Comparison of ENCODE assay signal across 1 cellular context in the genomic region with DNA sequence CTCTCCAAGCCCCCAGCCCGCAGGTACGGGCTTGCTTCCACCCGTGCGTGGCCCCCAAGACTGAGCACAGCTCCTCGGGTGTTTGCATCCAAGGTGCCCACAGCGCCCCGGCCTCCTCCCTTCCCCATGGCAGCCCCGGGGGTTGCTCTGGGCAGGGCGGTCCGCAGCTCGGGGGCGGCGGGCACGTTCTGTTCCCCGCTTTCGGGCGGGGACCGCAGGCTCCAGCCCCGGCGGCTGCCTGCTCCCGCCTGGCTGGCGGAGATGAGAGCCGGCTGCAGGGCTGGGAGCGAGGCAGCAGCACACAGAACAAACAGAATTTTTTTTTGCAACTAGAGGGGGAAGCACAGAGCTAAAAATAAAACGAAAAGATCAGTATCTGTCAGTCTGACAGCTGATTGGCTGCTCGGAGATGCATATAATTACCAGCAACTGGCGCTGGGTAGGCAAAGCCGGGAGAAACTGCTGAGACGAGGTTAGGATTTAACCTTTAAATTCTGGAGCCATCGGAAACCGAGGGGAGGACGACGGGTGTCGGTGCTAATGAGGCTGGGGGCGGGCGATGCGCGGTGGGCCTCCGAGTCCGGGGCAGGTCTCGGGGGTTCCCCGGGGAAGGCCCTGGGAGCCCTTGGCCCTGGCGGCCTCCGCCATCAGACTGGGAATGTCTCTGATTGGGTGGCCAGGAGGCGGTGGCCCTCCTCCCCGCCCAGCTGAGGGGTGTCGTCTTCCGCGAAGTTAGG.
TF ChIP-seq lines count a peak whose summit lies in the region.

No MANE protein-coding gene starts in this region.

TF ChIP-seq in K562, 482 proteins besides CTCF, POLR2A, EP300 and RAD21 (continued from another document and continues in another):
- TF ChIP-seq, protein P1, sequence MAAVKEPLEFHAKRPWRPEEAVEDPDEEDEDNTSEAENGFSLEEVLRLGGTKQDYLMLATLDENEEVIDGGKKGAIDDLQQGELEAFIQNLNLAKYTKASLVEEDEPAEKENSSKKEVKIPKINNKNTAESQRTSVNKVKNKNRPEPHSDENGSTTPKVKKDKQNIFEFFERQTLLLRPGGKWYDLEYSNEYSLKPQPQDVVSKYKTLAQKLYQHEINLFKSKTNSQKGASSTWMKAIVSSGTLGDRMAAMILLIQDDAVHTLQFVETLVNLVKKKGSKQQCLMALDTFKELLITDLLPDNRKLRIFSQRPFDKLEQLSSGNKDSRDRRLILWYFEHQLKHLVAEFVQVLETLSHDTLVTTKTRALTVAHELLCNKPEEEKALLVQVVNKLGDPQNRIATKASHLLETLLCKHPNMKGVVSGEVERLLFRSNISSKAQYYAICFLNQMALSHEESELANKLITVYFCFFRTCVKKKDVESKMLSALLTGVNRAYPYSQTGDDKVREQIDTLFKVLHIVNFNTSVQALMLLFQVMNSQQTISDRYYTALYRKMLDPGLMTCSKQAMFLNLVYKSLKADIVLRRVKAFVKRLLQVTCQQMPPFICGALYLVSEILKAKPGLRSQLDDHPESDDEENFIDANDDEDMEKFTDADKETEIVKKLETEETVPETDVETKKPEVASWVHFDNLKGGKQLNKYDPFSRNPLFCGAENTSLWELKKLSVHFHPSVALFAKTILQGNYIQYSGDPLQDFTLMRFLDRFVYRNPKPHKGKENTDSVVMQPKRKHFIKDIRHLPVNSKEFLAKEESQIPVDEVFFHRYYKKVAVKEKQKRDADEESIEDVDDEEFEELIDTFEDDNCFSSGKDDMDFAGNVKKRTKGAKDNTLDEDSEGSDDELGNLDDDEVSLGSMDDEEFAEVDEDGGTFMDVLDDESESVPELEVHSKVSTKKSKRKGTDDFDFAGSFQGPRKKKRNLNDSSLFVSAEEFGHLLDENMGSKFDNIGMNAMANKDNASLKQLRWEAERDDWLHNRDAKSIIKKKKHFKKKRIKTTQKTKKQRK (IDR thresholded peaks at IDR 0.05; ENCODE audit: borderline replicate concordance, low read depth, low read length) = no peak
- TF ChIP-seq EP400 (IDR thresholded peaks at IDR 0.05) = no peak
- TF ChIP-seq HMGN3 (IDR thresholded peaks at IDR 0.05; ENCODE audit: borderline replicate concordance, extremely low read depth, insufficient read length, low read depth, low read length) = peak; percentile 26
- no peak for TF ChIP-seq ZBTB8A (IDR thresholded peaks at IDR 0.05; ENCODE audit: partially characterized antibody)
- TF ChIP-seq, protein P2, sequence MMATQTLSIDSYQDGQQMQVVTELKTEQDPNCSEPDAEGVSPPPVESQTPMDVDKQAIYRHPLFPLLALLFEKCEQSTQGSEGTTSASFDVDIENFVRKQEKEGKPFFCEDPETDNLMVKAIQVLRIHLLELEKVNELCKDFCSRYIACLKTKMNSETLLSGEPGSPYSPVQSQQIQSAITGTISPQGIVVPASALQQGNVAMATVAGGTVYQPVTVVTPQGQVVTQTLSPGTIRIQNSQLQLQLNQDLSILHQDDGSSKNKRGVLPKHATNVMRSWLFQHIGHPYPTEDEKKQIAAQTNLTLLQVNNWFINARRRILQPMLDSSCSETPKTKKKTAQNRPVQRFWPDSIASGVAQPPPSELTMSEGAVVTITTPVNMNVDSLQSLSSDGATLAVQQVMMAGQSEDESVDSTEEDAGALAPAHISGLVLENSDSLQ (IDR thresholded peaks at IDR 0.05) = peak; percentile 83
- no peak for TF ChIP-seq ZNF175 (CRISPR knock-in tag; IDR thresholded peaks at IDR 0.05; ENCODE audit: low read depth)
- no peak for TF ChIP-seq ZNF507 (tag; conservative IDR thresholded peaks at IDR 0.05)
- TF ChIP-seq EGR1 (conservative IDR thresholded peaks at IDR 0.05) = no peak
- TF ChIP-seq, protein P3, sequence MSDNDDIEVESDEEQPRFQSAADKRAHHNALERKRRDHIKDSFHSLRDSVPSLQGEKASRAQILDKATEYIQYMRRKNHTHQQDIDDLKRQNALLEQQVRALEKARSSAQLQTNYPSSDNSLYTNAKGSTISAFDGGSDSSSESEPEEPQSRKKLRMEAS (CRISPR knock-in tag; IDR thresholded peaks at IDR 0.05) = peak; percentile 27; the same call in 1 of the 2 replicates
- TF ChIP-seq, protein P4, sequence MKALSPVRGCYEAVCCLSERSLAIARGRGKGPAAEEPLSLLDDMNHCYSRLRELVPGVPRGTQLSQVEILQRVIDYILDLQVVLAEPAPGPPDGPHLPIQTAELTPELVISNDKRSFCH (CRISPR knock-in tag; IDR thresholded peaks at IDR 0.05) = no peak
- TF ChIP-seq, protein P4 (tag; IDR thresholded peaks at IDR 0.05) = 0 out of 2 replicates have a peak, but pooled peaks have one; percentile 40
- no peak for TF ChIP-seq SRSF7 (optimal IDR thresholded peaks at IDR 0.05; ENCODE audit: low read depth, low read length)
- TF ChIP-seq, protein P5, sequence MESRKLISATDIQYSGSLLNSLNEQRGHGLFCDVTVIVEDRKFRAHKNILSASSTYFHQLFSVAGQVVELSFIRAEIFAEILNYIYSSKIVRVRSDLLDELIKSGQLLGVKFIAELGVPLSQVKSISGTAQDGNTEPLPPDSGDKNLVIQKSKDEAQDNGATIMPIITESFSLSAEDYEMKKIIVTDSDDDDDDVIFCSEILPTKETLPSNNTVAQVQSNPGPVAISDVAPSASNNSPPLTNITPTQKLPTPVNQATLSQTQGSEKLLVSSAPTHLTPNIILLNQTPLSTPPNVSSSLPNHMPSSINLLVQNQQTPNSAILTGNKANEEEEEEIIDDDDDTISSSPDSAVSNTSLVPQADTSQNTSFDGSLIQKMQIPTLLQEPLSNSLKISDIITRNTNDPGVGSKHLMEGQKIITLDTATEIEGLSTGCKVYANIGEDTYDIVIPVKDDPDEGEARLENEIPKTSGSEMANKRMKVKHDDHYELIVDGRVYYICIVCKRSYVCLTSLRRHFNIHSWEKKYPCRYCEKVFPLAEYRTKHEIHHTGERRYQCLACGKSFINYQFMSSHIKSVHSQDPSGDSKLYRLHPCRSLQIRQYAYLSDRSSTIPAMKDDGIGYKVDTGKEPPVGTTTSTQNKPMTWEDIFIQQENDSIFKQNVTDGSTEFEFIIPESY (CRISPR knock-in tag; IDR thresholded peaks at IDR 0.05) = no peak
- TF ChIP-seq HDAC2 (IDR thresholded peaks at IDR 0.05) = no peak
- no peak for TF ChIP-seq DIDO1 (tag; IDR thresholded peaks at IDR 0.05; ENCODE audit: low read depth)
- peak; percentile 89 for TF ChIP-seq MEF2D (tag; conservative IDR thresholded peaks at IDR 0.05; ENCODE audit: low read depth)
- TF ChIP-seq CBFB (CRISPR knock-in tag; IDR thresholded peaks at IDR 0.05) = no peak
- no peak for TF ChIP-seq KAT2B (IDR thresholded peaks at IDR 0.05; ENCODE audit: low read depth, low read length)
- TF ChIP-seq, protein P6, sequence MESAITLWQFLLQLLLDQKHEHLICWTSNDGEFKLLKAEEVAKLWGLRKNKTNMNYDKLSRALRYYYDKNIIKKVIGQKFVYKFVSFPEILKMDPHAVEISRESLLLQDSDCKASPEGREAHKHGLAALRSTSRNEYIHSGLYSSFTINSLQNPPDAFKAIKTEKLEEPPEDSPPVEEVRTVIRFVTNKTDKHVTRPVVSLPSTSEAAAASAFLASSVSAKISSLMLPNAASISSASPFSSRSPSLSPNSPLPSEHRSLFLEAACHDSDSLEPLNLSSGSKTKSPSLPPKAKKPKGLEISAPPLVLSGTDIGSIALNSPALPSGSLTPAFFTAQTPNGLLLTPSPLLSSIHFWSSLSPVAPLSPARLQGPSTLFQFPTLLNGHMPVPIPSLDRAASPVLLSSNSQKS (CRISPR knock-in tag; IDR thresholded peaks at IDR 0.05) = no peak
- TF ChIP-seq POLR2AphosphoS5 (IDR thresholded peaks at IDR 0.05; ENCODE audit: control insufficient read depth, insufficient read depth, low read depth, low read length) = no peak
- no peak for TF ChIP-seq ZNF57 (CRISPR knock-in tag; IDR thresholded peaks at IDR 0.05)
- TF ChIP-seq, protein P7, sequence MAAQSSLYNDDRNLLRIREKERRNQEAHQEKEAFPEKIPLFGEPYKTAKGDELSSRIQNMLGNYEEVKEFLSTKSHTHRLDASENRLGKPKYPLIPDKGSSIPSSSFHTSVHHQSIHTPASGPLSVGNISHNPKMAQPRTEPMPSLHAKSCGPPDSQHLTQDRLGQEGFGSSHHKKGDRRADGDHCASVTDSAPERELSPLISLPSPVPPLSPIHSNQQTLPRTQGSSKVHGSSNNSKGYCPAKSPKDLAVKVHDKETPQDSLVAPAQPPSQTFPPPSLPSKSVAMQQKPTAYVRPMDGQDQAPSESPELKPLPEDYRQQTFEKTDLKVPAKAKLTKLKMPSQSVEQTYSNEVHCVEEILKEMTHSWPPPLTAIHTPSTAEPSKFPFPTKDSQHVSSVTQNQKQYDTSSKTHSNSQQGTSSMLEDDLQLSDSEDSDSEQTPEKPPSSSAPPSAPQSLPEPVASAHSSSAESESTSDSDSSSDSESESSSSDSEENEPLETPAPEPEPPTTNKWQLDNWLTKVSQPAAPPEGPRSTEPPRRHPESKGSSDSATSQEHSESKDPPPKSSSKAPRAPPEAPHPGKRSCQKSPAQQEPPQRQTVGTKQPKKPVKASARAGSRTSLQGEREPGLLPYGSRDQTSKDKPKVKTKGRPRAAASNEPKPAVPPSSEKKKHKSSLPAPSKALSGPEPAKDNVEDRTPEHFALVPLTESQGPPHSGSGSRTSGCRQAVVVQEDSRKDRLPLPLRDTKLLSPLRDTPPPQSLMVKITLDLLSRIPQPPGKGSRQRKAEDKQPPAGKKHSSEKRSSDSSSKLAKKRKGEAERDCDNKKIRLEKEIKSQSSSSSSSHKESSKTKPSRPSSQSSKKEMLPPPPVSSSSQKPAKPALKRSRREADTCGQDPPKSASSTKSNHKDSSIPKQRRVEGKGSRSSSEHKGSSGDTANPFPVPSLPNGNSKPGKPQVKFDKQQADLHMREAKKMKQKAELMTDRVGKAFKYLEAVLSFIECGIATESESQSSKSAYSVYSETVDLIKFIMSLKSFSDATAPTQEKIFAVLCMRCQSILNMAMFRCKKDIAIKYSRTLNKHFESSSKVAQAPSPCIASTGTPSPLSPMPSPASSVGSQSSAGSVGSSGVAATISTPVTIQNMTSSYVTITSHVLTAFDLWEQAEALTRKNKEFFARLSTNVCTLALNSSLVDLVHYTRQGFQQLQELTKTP (IDR thresholded peaks at IDR 0.05; ENCODE audit: low read depth in 1 of 2, partially characterized antibody in 2 of 2) = no peak
- no peak for TF ChIP-seq ZC3H4 (CRISPR knock-in tag; IDR thresholded peaks at IDR 0.05; ENCODE audit: borderline replicate concordance)
- no peak for TF ChIP-seq TCFL5 (CRISPR knock-in tag; conservative IDR thresholded peaks at IDR 0.05)
- no peak for TF ChIP-seq DMBX1 (CRISPR knock-in tag; IDR thresholded peaks at IDR 0.05; ENCODE audit: borderline replicate concordance)
- 0 out of 4 replicates have a peak, but pooled peaks have one; percentile 16 to 23 for TF ChIP-seq NRF1 (conservative IDR thresholded peaks at IDR 0.05 in 1 of 2, IDR thresholded peaks at IDR 0.05 in 1 of 2)
- no peak for TF ChIP-seq ZNF224 (CRISPR knock-in tag; IDR thresholded peaks at IDR 0.05)
- TF ChIP-seq KLF6 (CRISPR knock-in tag; IDR thresholded peaks at IDR 0.05; ENCODE audit: borderline replicate concordance) = no peak
- TF ChIP-seq, protein P8, sequence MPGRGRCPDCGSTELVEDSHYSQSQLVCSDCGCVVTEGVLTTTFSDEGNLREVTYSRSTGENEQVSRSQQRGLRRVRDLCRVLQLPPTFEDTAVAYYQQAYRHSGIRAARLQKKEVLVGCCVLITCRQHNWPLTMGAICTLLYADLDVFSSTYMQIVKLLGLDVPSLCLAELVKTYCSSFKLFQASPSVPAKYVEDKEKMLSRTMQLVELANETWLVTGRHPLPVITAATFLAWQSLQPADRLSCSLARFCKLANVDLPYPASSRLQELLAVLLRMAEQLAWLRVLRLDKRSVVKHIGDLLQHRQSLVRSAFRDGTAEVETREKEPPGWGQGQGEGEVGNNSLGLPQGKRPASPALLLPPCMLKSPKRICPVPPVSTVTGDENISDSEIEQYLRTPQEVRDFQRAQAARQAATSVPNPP (IDR thresholded peaks at IDR 0.05; ENCODE audit: borderline replicate concordance, insufficient read depth, insufficient read length) = no peak
- TF ChIP-seq ESRRB (CRISPR knock-in tag; IDR thresholded peaks at IDR 0.05; ENCODE audit: borderline replicate concordance) = no peak
- no peak for TF ChIP-seq FOSL1 (tag; conservative IDR thresholded peaks at IDR 0.05)
- TF ChIP-seq, protein P9, sequence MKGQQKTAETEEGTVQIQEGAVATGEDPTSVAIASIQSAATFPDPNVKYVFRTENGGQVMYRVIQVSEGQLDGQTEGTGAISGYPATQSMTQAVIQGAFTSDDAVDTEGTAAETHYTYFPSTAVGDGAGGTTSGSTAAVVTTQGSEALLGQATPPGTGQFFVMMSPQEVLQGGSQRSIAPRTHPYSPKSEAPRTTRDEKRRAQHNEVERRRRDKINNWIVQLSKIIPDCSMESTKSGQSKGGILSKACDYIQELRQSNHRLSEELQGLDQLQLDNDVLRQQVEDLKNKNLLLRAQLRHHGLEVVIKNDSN (CRISPR knock-in tag; IDR thresholded peaks at IDR 0.05) = no peak
- no peak for TF ChIP-seq TAF15 (IDR thresholded peaks at IDR 0.05; ENCODE audit: low read depth, low read length)
- no peak for TF ChIP-seq ARNT (IDR thresholded peaks at IDR 0.05)
- TF ChIP-seq, protein P10, sequence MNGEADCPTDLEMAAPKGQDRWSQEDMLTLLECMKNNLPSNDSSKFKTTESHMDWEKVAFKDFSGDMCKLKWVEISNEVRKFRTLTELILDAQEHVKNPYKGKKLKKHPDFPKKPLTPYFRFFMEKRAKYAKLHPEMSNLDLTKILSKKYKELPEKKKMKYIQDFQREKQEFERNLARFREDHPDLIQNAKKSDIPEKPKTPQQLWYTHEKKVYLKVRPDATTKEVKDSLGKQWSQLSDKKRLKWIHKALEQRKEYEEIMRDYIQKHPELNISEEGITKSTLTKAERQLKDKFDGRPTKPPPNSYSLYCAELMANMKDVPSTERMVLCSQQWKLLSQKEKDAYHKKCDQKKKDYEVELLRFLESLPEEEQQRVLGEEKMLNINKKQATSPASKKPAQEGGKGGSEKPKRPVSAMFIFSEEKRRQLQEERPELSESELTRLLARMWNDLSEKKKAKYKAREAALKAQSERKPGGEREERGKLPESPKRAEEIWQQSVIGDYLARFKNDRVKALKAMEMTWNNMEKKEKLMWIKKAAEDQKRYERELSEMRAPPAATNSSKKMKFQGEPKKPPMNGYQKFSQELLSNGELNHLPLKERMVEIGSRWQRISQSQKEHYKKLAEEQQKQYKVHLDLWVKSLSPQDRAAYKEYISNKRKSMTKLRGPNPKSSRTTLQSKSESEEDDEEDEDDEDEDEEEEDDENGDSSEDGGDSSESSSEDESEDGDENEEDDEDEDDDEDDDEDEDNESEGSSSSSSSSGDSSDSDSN (IDR thresholded peaks at IDR 0.05; ENCODE audit: borderline replicate concordance in 1 of 2, low read depth in 2 of 2, low read length in 2 of 2) = peak; percentile 21 to 35; a peak in 2 of 4 replicates
- no peak for TF ChIP-seq EZH2 (IDR thresholded peaks at IDR 0.05; ENCODE audit: borderline replicate concordance, low read depth, low read length)
- TF ChIP-seq RHOXF2B (CRISPR knock-in tag; conservative IDR thresholded peaks at IDR 0.05) = no peak
- TF ChIP-seq, protein P11, sequence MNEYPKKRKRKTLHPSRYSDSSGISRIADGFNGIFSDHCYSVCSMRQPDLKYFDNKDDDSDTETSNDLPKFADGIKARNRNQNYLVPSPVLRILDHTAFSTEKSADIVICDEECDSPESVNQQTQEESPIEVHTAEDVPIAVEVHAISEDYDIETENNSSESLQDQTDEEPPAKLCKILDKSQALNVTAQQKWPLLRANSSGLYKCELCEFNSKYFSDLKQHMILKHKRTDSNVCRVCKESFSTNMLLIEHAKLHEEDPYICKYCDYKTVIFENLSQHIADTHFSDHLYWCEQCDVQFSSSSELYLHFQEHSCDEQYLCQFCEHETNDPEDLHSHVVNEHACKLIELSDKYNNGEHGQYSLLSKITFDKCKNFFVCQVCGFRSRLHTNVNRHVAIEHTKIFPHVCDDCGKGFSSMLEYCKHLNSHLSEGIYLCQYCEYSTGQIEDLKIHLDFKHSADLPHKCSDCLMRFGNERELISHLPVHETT (CRISPR knock-in tag; conservative IDR thresholded peaks at IDR 0.05 in 1 of 2, IDR thresholded peaks at IDR 0.05 in 1 of 2) = no peak
- no peak for TF ChIP-seq ZNF830 (CRISPR knock-in tag; IDR thresholded peaks at IDR 0.05)
- peak; percentile 73 for TF ChIP-seq ZNF384 (IDR thresholded peaks at IDR 0.05; ENCODE audit: low read depth, low read length)
